9 cellular contexts compared by ENCODE assay signal in genomic region chr10:70480254-70480861, GRCh38. TPM values are rescaled to one million over a fixed set of nuclear protein-coding genes. Genes with fewer than 3 reads are reported as not detected.
DNase-seq lines count a peak whose midpoint lies in the region; ATAC-seq and TF ChIP-seq lines count a peak whose summit lies in the region.
"Had no signal": no experiment of that assay in that cellular context is flagged by ENCODE, and none has a peak within 500 bp of the region (broad histone marks: within the 10 kb centered on the region; RNA-seq: fewer than 3 reads in every experiment).

No MANE protein-coding gene starts in this region.

- intact Hi-C loops in esophagus muscularis mucosa (cut with DNase I) = no loop called here

- H3K4me1 Mint-ChIP-seq in activated CD8-positive, alpha-beta memory T cell treated with anti-CD3 and anti-CD28 coated beads, Interleukin-2, amount 10 ng/mL, durations not matched to agents 7 days and 5 days = peaks cover 34% of the 10 kb centered on the region
- H3K4me1 Mint-ChIP-seq in T-helper 17 cell = peaks cover 32% of the 10 kb centered on the region

- peak overlapping the region; percentile 76 to 86 (median 82) for H3K27ac ChIP-seq in esophagus muscularis mucosa (replicated peaks in 1 of 4)
- no peak overlapping the region for H3K27ac ChIP-seq in subcutaneous abdominal adipose tissue (ENCODE audit: low read depth, low read length)
- no peak overlapping the region for H3K27ac ChIP-seq in trophoblast cell (ENCODE audit: low read depth, low read length)

- H2BK120ac ChIP-seq in trophoblast cell (ENCODE audit: insufficient read depth, low read length, poor library complexity) = no peak overlapping the region

- H4K8ac ChIP-seq in trophoblast cell (ENCODE audit: low read depth, low read length) = no peak overlapping the region

- H3K36me3 ChIP-seq in esophagus muscularis mucosa (no peaks in the 10 kb centered on the region), subcutaneous abdominal adipose tissue (ENCODE audit: control insufficient read depth in 5 of 5, insufficient read depth in 5 of 5, low read length in 5 of 5) (no peaks in the 10 kb centered on the region), trophoblast cell (ENCODE audit: control insufficient read depth in 1 of 2, insufficient read depth in 2 of 2, low read length in 2 of 2) (no peaks in the 10 kb centered on the region)

- CTCF ChIA-PET in activated CD8-positive, alpha-beta memory T cell treated with anti-CD3 and anti-CD28 coated beads, Interleukin-2, amount 10 ng/mL, durations not matched to agents 7 days and 5 days (lab: Charles Lee) = no interaction called here

- no peak for TF ChIP-seq POLR2A in esophagus muscularis mucosa (IDR thresholded peaks at IDR 0.05; ENCODE audit: low read depth)

- no peak overlapping the region for H2BK12ac ChIP-seq in trophoblast cell (ENCODE audit: low read length)

- H3K36me3 Mint-ChIP-seq in activated CD8-positive, alpha-beta memory T cell treated with anti-CD3 and anti-CD28 coated beads, Interleukin-2, amount 10 ng/mL, durations not matched to agents 7 days and 5 days = no peaks in the 10 kb centered on the region
- peaks cover 3% of the 10 kb centered on the region for H3K36me3 Mint-ChIP-seq in T-helper 17 cell (ENCODE audit: low read depth)

- H3K79me2 ChIP-seq in trophoblast cell (ENCODE audit: control insufficient read depth, insufficient read depth, low read length, poor library complexity) = no peaks in the 10 kb centered on the region

- H3K4me2 ChIP-seq in trophoblast cell (ENCODE audit: low read length) = no peak overlapping the region

- no peak overlapping the region for H3K14ac ChIP-seq in trophoblast cell (ENCODE audit: low read length)

- H2AK5ac ChIP-seq in trophoblast cell (ENCODE audit: low read length) = no peak overlapping the region

- no peak overlapping the region for H3K18ac ChIP-seq in trophoblast cell (ENCODE audit: low read length)

- TF ChIP-seq EP300 in esophagus muscularis mucosa (IDR thresholded peaks at IDR 0.05) = no peak

- no peak overlapping the region for H3K27ac Mint-ChIP-seq in activated CD8-positive, alpha-beta memory T cell treated with anti-CD3 and anti-CD28 coated beads, Interleukin-2, amount 10 ng/mL, durations not matched to agents 7 days and 5 days
- peak overlapping the region; percentile 79 for H3K27ac Mint-ChIP-seq in T-helper 17 cell

- H3K9me3 Mint-ChIP-seq in activated CD8-positive, alpha-beta memory T cell treated with anti-CD3 and anti-CD28 coated beads, Interleukin-2, amount 10 ng/mL, durations not matched to agents 7 days and 5 days (ENCODE audit: low read depth) = no peaks in the 10 kb centered on the region

- H3K4me1 ChIP-seq in esophagus muscularis mucosa = peaks cover 61 to 67% (median 66%) of the 10 kb centered on the region in 4 donors
- H3K4me1 ChIP-seq in subcutaneous abdominal adipose tissue (ENCODE audit: control insufficient read depth in 5 of 5, insufficient read depth in 5 of 5, low read length in 5 of 5) = peaks cover 5 to 70% (median 47%) of the 10 kb centered on the region in 5 donors
- peaks cover 3 to 9% of the 10 kb centered on the region in 2 experiments for H3K4me1 ChIP-seq in trophoblast cell (ENCODE audit: control insufficient read depth in 1 of 2, insufficient read depth in 2 of 2, low read length in 2 of 2)

- H3K4me3 Mint-ChIP-seq in activated CD8-positive, alpha-beta memory T cell treated with anti-CD3 and anti-CD28 coated beads, Interleukin-2, amount 10 ng/mL, durations not matched to agents 7 days and 5 days = no peak overlapping the region
- peak overlapping the region; percentile 73 for H3K4me3 Mint-ChIP-seq in T-helper 17 cell

- 75% methylated on average over 7 of the region's 9 CpGs for WGBS in esophagus muscularis mucosa
- WGBS in trophoblast cell (ENCODE audit: extremely low coverage, insufficient coverage, insufficient read length) = no CpG with 5 or more reads among the region's 9 CpGs

- H4K91ac ChIP-seq in trophoblast cell (ENCODE audit: low read depth, low read length) = no peak overlapping the region

- no peak overlapping the region for H2BK5ac ChIP-seq in trophoblast cell (ENCODE audit: low read depth, low read length, poor library complexity)

- no peak overlapping the region for H2AFZ ChIP-seq in trophoblast cell (ENCODE audit: insufficient read depth, low read length, poor library complexity)

- H3K27me3 ChIP-seq in esophagus muscularis mucosa = no peaks in the 10 kb centered on the region
- H3K27me3 ChIP-seq in subcutaneous abdominal adipose tissue (ENCODE audit: control insufficient read depth in 5 of 5, insufficient read depth in 4 of 5, low read length in 5 of 5) = peaks cover 0 to 8% (median 4%) of the 10 kb centered on the region in 5 donors
- peaks cover 32% of the 10 kb centered on the region for H3K27me3 ChIP-seq in trophoblast cell (ENCODE audit: insufficient read depth, low read length)

- peaks cover 54% of the 10 kb centered on the region for H3K27me3 Mint-ChIP-seq in activated CD8-positive, alpha-beta memory T cell treated with anti-CD3 and anti-CD28 coated beads, Interleukin-2, amount 10 ng/mL, durations not matched to agents 7 days and 5 days
- peaks cover 7% of the 10 kb centered on the region for H3K27me3 Mint-ChIP-seq in T-helper 17 cell

- H3K9ac ChIP-seq in subcutaneous abdominal adipose tissue (ENCODE audit: low read length in 5 of 5) (peak overlapping the region in 1 of 5 donors; percentile 37), trophoblast cell (ENCODE audit: low read length) (no peak overlapping the region)

- no peak overlapping the region for H4K12ac ChIP-seq in trophoblast cell (ENCODE audit: low read depth, low read length)

- TF ChIP-seq CTCF in esophagus muscularis mucosa (IDR thresholded peaks at IDR 0.05) = no peak

- peak; percentile 57 for DNase-seq in activated CD8-positive, alpha-beta memory T cell treated with anti-CD3 and anti-CD28 coated beads, Interleukin-2, amount 10 ng/mL, durations not matched to agents 7 days and 5 days
- DNase-seq in activated CD8-positive, alpha-beta memory T cell treated with anti-CD3 and anti-CD28 coated beads for 24 hours = no peak
- DNase-seq in T-helper 17 cell (peak in 1 of 3 donors; percentile 17), esophagus muscularis mucosa (ENCODE audit: extremely low spot score) (no peak), SK-N-DZ (ENCODE audit: low spot score) (no peak), foreskin melanocyte (no peak), trophoblast cell (no peak)

- H3K9me3 ChIP-seq in T-helper 17 cell (ENCODE audit: control insufficient read depth, low read length, poor library complexity, severe bottlenecking) (no peaks in the 10 kb centered on the region), esophagus muscularis mucosa (no peaks in the 10 kb centered on the region), subcutaneous abdominal adipose tissue (ENCODE audit: control insufficient read depth in 5 of 5, low read length in 5 of 5) (no peaks in the 10 kb centered on the region), trophoblast cell (ENCODE audit: insufficient read depth, low read depth, low read length) (peaks cover 2% of the 10 kb centered on the region)

- no peaks in the 10 kb centered on the region for H3K79me1 ChIP-seq in trophoblast cell (ENCODE audit: low read length)

- H3K4ac ChIP-seq in trophoblast cell (ENCODE audit: low read depth, low read length) = no peak overlapping the region

- no peak overlapping the region for H3K23ac ChIP-seq in trophoblast cell (ENCODE audit: low read length)

- H3K4me3 ChIP-seq in esophagus muscularis mucosa (peak overlapping the region; percentile 69 to 90 (median 76)), subcutaneous abdominal adipose tissue (ENCODE audit: low read depth in 1 of 5, low read length in 5 of 5) (peak overlapping the region in 3 of 5 donors; percentile 58 to 70 (median 68)), trophoblast cell (ENCODE audit: low read depth, low read length) (no peak overlapping the region)

- peak; percentile 41 for ATAC-seq in activated CD8-positive, alpha-beta memory T cell treated with anti-CD3 and anti-CD28 coated beads, Interleukin-2, amount 10 ng/mL, durations not matched to agents 7 days and 5 days
- ATAC-seq in T-helper 17 cell = peak; percentile 28

RNA-seq across cellular contexts. Expression of gene PALD1, which starts 1.8 kb away (rescaled TPM):
- total RNA-seq in activated CD8-positive, alpha-beta memory T cell treated with anti-CD3 and anti-CD28 coated beads, Interleukin-2, amount 10 ng/mL, durations not matched to agents 7 days and 5 days = under 1 TPM; 0.26 to 0.41 TPM
- total RNA-seq in T-helper 17 cell = under 1 TPM; 0.07 to 0.13 TPM
- 10 to 100 TPM; 10.4 to 19.1 (median 12.8) TPM for total RNA-seq in esophagus muscularis mucosa
- polyA plus RNA-seq in SK-N-DZ (2014; cell fraction: cytosol; rRNA removed) = 16.5 and 20.9 TPM in 2 replicates
- polyA plus RNA-seq in SK-N-DZ (2014; cell fraction: nucleus; rRNA removed) = 20.6 and 23.2 TPM in 2 replicates
- polyA plus RNA-seq in trophoblast cell (2013) = 0.01 and 0.04 TPM in 2 replicates

RNA-seq across cellular contexts. Expression of gene NODAL, which starts 38.9 kb away (rescaled TPM):
- total RNA-seq in activated CD8-positive, alpha-beta memory T cell treated with anti-CD3 and anti-CD28 coated beads, Interleukin-2, amount 10 ng/mL, durations not matched to agents 7 days and 5 days = not detected
- total RNA-seq in T-helper 17 cell (not detected), esophagus muscularis mucosa (not detected)
- not detected in 2 replicates for polyA plus RNA-seq in SK-N-DZ (2014; cell fraction: cytosol; rRNA removed)
- not detected in 2 replicates for polyA plus RNA-seq in SK-N-DZ (2014; cell fraction: nucleus; rRNA removed)
- 0.15 and 0.26 TPM in 2 replicates for polyA plus RNA-seq in trophoblast cell (2013)
- polyA plus RNA-seq: BJ had no signal

Comparison
In these comparisons a context has a peak if more than half of its experiments do, and no peak if none do; other contexts are left out.
1. H3K27ac ChIP-seq: peak in esophagus muscularis mucosa (4 of 4); none in subcutaneous abdominal adipose tissue (single experiment) and trophoblast cell (single experiment).
2. RNA of gene PALD1, which starts 1.8 kb away (total RNA-seq): 10.4 to 19.1 TPM in esophagus muscularis mucosa; 0.26 to 0.41 TPM in activated CD8-positive, alpha-beta memory T cell treated with anti-CD3 and anti-CD28 coated beads, Interleukin-2, amount 10 ng/mL, durations not matched to agents 7 days and 5 days and 0.07 to 0.13 TPM in T-helper 17 cell; every median in the first group is over 4 times any median in the second.